9 cellular contexts compared by ENCODE assay signal in the genomic region with DNA sequence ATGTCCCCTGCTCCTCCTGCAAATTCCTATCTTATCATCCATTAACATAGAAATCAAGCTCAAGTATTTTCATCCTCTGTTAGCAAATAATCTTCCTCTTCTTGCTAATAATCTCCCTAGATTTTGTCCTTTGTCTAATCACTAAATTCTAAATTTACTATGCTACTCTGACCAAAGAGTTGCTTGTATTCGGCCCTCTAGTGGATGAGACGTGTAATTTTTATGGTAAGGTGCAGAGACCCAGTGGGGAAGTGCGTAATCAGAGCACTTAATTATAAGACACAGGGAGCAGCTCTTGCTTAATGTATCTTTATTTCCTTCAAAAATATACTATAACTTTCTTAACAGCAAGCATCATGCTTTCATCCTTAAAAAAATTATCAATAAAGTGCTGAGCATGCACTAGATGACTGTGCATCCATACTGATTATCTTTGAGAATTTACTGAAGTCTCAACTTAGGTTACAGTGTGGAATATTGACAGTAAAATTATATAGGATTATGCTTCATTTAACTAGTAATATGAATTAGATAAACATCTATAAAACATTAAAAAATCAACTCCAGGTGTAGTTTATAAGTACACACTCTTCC.
DNase-seq lines count a peak whose midpoint lies in the region; ATAC-seq, FAIRE-seq and TF ChIP-seq lines count a peak whose summit lies in the region.
"Had no signal": no experiment of that assay in that cellular context is flagged by ENCODE, and none has a peak within 500 bp of the region (broad histone marks: within the 10 kb centered on the region; RNA-seq: fewer than 3 reads in every experiment).

No MANE protein-coding gene starts in this region.

- peak; percentile 49 for TF ChIP-seq CTCF in bronchial epithelial cell (IDR thresholded peaks at IDR 0.05; ENCODE audit: insufficient read depth, low read length, severe bottlenecking)
- peak; percentile 54 to 62 (median 60) for TF ChIP-seq CTCF in uterus (IDR thresholded peaks at IDR 0.05)

- no peaks in the 10 kb centered on the region for H3K9me3 ChIP-seq in uterus

- ATAC-seq in GM18873 (IDR thresholded peaks at IDR 0.05; ENCODE audit: low FRiP score, unreplicated experiment): peak; percentile 52
- peak; percentile 71 for ATAC-seq in HG03060 (IDR thresholded peaks at IDR 0.05; ENCODE audit: low read depth, unreplicated experiment)
- peak; percentile 85 for ATAC-seq in left lobe of liver

- no peak for FAIRE-seq in bronchial epithelial cell (lab: Jason Lieb, UNC)
- FAIRE-seq: TTC549 had no signal

- H3K4me3 ChIP-seq in bronchial epithelial cell (ENCODE audit: low read depth, low read length) (no peak overlapping the region), uterus (no peak overlapping the region)

- H3K4me1 ChIP-seq in uterus: no peaks in the 10 kb centered on the region

- H3K27ac ChIP-seq in uterus: no peak overlapping the region

- TF ChIP-seq POLR2A in uterus (IDR thresholded peaks at IDR 0.05): no peak

- intact Hi-C loops in uterus (cut with DNase I; ENCODE audit: low total_unique reads): no loop called here

- no peaks in the 10 kb centered on the region for H3K27me3 ChIP-seq in bronchial epithelial cell (ENCODE audit: control insufficient read depth, insufficient read depth, low read length)
- no peaks in the 10 kb centered on the region for H3K27me3 ChIP-seq in uterus

- peak; percentile 27 for DNase-seq in Caki2 (ENCODE audit: low read depth)
- DNase-seq in NCI-H526 treated with DMSO at 0.1 percent for 48 hours (lab: John Stamatoyannopoulos, UW): peak; percentile 43
- peak; percentile 43 for DNase-seq in bronchial epithelial cell (ENCODE audit: low read depth)
- no peak for DNase-seq in left lobe of liver (ENCODE audit: low spot score)
- DNase-seq in uterus: no peak
- DNase-seq in NCI-H510A treated with DMSO at 0.1 percent for 48 hours (lab: John Stamatoyannopoulos, UW): no peak

- H3K36me3 ChIP-seq in bronchial epithelial cell (ENCODE audit: control insufficient read depth, insufficient read depth, low read length) (no peaks in the 10 kb centered on the region), uterus (no peaks in the 10 kb centered on the region)

- in situ Hi-C loops in Caki2 (cut with HindIII; ENCODE audit: low pct_unique_long_range_greater_than_20kb, low sequenced_read_pairs): no loop called here

Comparison
In these comparisons a context has a peak if more than half of its experiments do, and no peak if none do; other contexts are left out.
1. DNase-seq: peak in Caki2 (single experiment), NCI-H526 treated with DMSO at 0.1 percent for 48 hours (single experiment) and bronchial epithelial cell (single experiment); none in left lobe of liver (single experiment), uterus (0 of 2) and NCI-H510A treated with DMSO at 0.1 percent for 48 hours (single experiment).
2. Peak in every context shown above with its lines, with median percentiles within 50 percentile points of each other: ATAC-seq.